Comparison of ENCODE assay signal across 18 cellular contexts in genomic region chr22:31241200-31241599, GRCh38. TPM values are rescaled to one million over a fixed set of nuclear protein-coding genes. Genes with fewer than 3 reads are reported as not detected.
DNase-seq lines count a peak whose midpoint lies in the region; ATAC-seq and TF ChIP-seq lines count a peak whose summit lies in the region.
"Had no signal": no experiment of that assay in that cellular context is flagged by ENCODE, and none has a peak within 500 bp of the region (broad histone marks: within the 10 kb centered on the region; RNA-seq: fewer than 3 reads in every experiment).

No MANE protein-coding gene starts in this region.

- peak overlapping the region; percentile 5 for H3K27ac Mint-ChIP-seq in Calu3 (ENCODE audit: unreplicated experiment)
- H3K27ac Mint-ChIP-seq: activated T-helper 2 cell treated with anti-CD3 and anti-CD28 coated beads, Interferon-gamma antibody, Interleukin-2, Interleukin-4, amounts not matched to agents 10 μg/mL and 5 μg/mL and 100 μg/mL, durations not matched to agents 14 hours and 24 hours and 36 hours; CD8-positive, alpha-beta T cell had no signal

- no peak overlapping the region for H3K9ac ChIP-seq in colonic mucosa (ENCODE audit: low read depth in 2 of 2, low read length in 2 of 2)

- CTCF ChIA-PET in Calu3 (lab: Charles Lee): interaction anchor here (1.8 kb wide), 1 partner anchor 32 kb away, joined by 7 read pairs; no protein-coding TSS in a partner anchor

- no TSS peak for BruUV-seq in Calu3 (replicated peaks; lab: Mats Ljungman, UMichigan)

- no peaks in the 10 kb centered on the region for H3K9me3 Mint-ChIP-seq in Calu3 (ENCODE audit: low read depth, unreplicated experiment)
- H3K9me3 Mint-ChIP-seq: activated T-helper 2 cell treated with anti-CD3 and anti-CD28 coated beads, Interferon-gamma antibody, Interleukin-2, Interleukin-4, amounts not matched to agents 10 μg/mL and 5 μg/mL and 100 μg/mL, durations not matched to agents 14 hours and 24 hours and 36 hours; CD8-positive, alpha-beta T cell; naive thymus-derived CD8-positive, alpha-beta T cell had no signal

- peaks cover 64% of the 10 kb centered on the region for H3K4me1 Mint-ChIP-seq in Calu3 (ENCODE audit: low read depth, unreplicated experiment)

- H3K27me3 Mint-ChIP-seq in Calu3 (ENCODE audit: unreplicated experiment): no peaks in the 10 kb centered on the region
- H3K27me3 Mint-ChIP-seq: naive thymus-derived CD8-positive, alpha-beta T cell had no signal

- no peaks in the 10 kb centered on the region for H3K4me1 ChIP-seq in colonic mucosa
- peaks cover 24 to 36% of the 10 kb centered on the region in 2 experiments for H3K4me1 ChIP-seq in neutrophil (ENCODE audit: control insufficient read depth in 1 of 2, insufficient read depth in 1 of 2, low read depth in 1 of 2, low read length in 1 of 2)

- H3K36me3 ChIP-seq in colonic mucosa (no peaks in the 10 kb centered on the region), neutrophil (peaks cover 82% of the 10 kb centered on the region)

- H3K4me3 Mint-ChIP-seq in Calu3 (ENCODE audit: low read depth, unreplicated experiment): no peak overlapping the region
- H3K4me3 Mint-ChIP-seq: CD8-positive, alpha-beta T cell; naive thymus-derived CD8-positive, alpha-beta T cell had no signal

- TF ChIP-seq CTCF in Calu3 (IDR thresholded peaks at IDR 0.05; ENCODE audit: unreplicated experiment): no peak
- no peak for TF ChIP-seq CTCF in colonic mucosa (IDR thresholded peaks at IDR 0.05)
- no peak for TF ChIP-seq CTCF in neutrophil (IDR thresholded peaks at IDR 0.05)

- H3K36me3 Mint-ChIP-seq in Calu3 (ENCODE audit: insufficient read depth, unreplicated experiment): peaks cover 6% of the 10 kb centered on the region

- no peak overlapping the region for H3K4me3 ChIP-seq in colonic mucosa
- H3K4me3 ChIP-seq in neutrophil (ENCODE audit: low read depth in 1 of 2, low read length in 1 of 2): no peak overlapping the region

- no peak for ATAC-seq in HG03196 (IDR thresholded peaks at IDR 0.05; ENCODE audit: unreplicated experiment)
- ATAC-seq: CD8-positive, alpha-beta T cell; foreskin keratinocyte; naive thymus-derived CD8-positive, alpha-beta T cell had no signal

- no peaks in the 10 kb centered on the region for H3K9me3 ChIP-seq in colonic mucosa
- H3K9me3 ChIP-seq in neutrophil: no peaks in the 10 kb centered on the region

- peak overlapping the region; percentile 9 for H3K27ac ChIP-seq in colonic mucosa
- peak overlapping the region; percentile 48 for H3K27ac ChIP-seq in neutrophil
- H3K27ac ChIP-seq: foreskin keratinocyte had no signal

- H3K27me3 ChIP-seq in colonic mucosa: no peaks in the 10 kb centered on the region
- no peaks in the 10 kb centered on the region for H3K27me3 ChIP-seq in neutrophil
- H3K27me3 ChIP-seq: foreskin keratinocyte had no signal

- peak; percentile 26 for DNase-seq in Calu3
- DNase-seq in LoVo (ENCODE audit: low spot score): peak; percentile 69
- peak; percentile 35 for DNase-seq in colonic mucosa
- DNase-seq in KBM-7: no peak
- no peak for DNase-seq in activated CD8-positive, alpha-beta memory T cell treated with anti-CD3 and anti-CD28 coated beads, Interleukin-2, amount 50 U/mL, for 4 hours
- DNase-seq in NCI-H1048 (lab: John Stamatoyannopoulos, UW): no peak
- DNase-seq: CD8-positive, alpha-beta T cell; effector CD8-positive, alpha-beta T cell; GDM1; GOT3; naive thymus-derived CD8-positive, alpha-beta T cell; NCI-H1105; NCI-H2227 treated with DMSO at 0.1 percent for 48 hours; T-helper 2 cell had no signal

- in situ Hi-C loops in KBM-7 (cut with MboI; ENCODE audit: low pct_unique_long_range_greater_than_20kb, low sequenced_read_pairs): no loop called here

- intact Hi-C loops in Calu3 (cut with micrococcal nuclease; ENCODE audit: unreplicated experiment) (no loop called here), colonic mucosa (cut with DNase I) (no loop called here)

RNA-seq across cellular contexts. Expression of gene LIMK2, which starts 29.1 kb away (rescaled TPM):
- total RNA-seq in Calu3 (2022) (59.9 and 60.7 TPM in 2 replicates), colonic mucosa (100 to 1,000 TPM in 1 of 2 donors, 10 to 100 TPM in 1; 88.0 to 109 TPM)

RNA-seq across cellular contexts. Expression of gene PIK3IP1, which starts 51.1 kb away (rescaled TPM):
- 6.2 and 7.5 TPM in 2 replicates for total RNA-seq in Calu3 (2022)
- 10 to 100 TPM in 1 of 2 donors, 1 to 10 TPM in 1; 8.4 to 15.1 TPM for total RNA-seq in colonic mucosa

Comparison
In these comparisons a context has a peak if more than half of its experiments do, and no peak if none do; other contexts are left out.
1. DNase-seq: peak in Calu3 (single experiment), LoVo (single experiment) and colonic mucosa (single experiment); none in KBM-7 (single experiment), activated CD8-positive, alpha-beta memory T cell treated with anti-CD3 and anti-CD28 coated beads, Interleukin-2, amount 50 U/mL, for 4 hours (single experiment) and NCI-H1048 (single experiment).